In the genomic region with DNA sequence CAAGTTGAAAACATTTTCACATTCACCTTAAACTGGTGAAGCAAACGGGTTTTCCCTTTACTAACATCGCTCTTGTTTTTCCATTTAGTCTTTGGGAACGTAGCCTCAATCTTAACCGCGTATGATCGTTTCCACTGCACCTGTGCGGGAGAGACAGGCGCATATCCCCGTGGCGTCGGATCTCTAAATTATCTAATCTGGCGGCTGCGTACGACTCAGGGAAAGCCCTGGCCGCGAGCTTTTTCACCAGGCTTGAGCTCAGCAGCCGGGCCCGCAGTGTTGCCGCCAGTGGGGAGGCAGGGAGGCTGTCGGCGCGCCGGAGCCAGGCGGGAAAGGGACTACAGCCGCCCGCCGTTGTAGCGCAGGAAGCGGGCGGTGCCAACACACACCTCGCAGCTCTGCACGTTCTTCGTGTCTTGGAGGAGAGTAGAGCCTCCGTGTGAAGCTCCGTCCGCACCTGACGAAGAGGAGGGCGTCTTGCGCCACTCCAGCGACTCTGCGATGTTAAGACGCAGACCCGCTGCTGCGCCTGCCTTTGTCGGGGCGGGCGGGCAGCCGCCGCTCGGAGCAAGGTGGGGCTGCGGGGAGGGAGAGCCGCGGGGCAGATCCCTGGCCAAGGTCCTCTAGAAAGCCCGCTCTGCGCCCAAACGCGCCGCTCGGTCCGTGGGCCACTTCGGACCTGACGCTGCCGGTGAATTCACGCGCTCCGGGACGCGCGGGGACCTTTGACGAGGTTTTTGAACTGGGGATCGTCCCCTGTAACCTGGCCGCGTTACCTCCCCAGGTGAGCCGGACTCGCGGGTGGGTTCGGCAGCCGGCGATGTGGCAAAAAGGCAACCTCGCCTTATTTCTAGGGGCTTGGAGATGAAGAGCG, we compare ENCODE assay signal across 2 cellular contexts.
TF ChIP-seq lines count a peak whose summit lies in the region.

No MANE protein-coding gene starts in this region.

TF ChIP-seq in IMR-90, 13 proteins besides CTCF, POLR2A, EP300 and RAD21:
- TF ChIP-seq, protein P1, sequence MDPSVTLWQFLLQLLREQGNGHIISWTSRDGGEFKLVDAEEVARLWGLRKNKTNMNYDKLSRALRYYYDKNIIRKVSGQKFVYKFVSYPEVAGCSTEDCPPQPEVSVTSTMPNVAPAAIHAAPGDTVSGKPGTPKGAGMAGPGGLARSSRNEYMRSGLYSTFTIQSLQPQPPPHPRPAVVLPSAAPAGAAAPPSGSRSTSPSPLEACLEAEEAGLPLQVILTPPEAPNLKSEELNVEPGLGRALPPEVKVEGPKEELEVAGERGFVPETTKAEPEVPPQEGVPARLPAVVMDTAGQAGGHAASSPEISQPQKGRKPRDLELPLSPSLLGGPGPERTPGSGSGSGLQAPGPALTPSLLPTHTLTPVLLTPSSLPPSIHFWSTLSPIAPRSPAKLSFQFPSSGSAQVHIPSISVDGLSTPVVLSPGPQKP (IDR thresholded peaks at IDR 0.05; ENCODE audit: borderline replicate concordance, low read depth, low read length): no peak
- TF ChIP-seq CHD1 (IDR thresholded peaks at IDR 0.05; ENCODE audit: low read depth, low read length) (no peak), FOS (IDR thresholded peaks at IDR 0.05; ENCODE audit: low read depth, low read length) (no peak), RFX5 (IDR thresholded peaks at IDR 0.05; ENCODE audit: low read depth, low read length) (no peak), MXI1 (IDR thresholded peaks at IDR 0.05; ENCODE audit: borderline replicate concordance, low read depth, low read length) (no peak), MAFK (IDR thresholded peaks at IDR 0.05; ENCODE audit: low read depth, low read length) (no peak), SMC3 (IDR thresholded peaks at IDR 0.05; ENCODE audit: low read depth, low read length) (no peak), CEBPB (IDR thresholded peaks at IDR 0.05; ENCODE audit: low read depth, low read length) (no peak), MAZ (IDR thresholded peaks at IDR 0.05; ENCODE audit: borderline replicate concordance, low read depth, low read length) (no peak), NFE2L2 (IDR thresholded peaks at IDR 0.05; ENCODE audit: low read depth, low read length) (no peak), BHLHE40 (IDR thresholded peaks at IDR 0.05; ENCODE audit: low read depth, low read length) (no peak), RCOR1 (IDR thresholded peaks at IDR 0.05; ENCODE audit: insufficient replicate concordance, low read length) (no peak)
- TF ChIP-seq, protein P2, sequence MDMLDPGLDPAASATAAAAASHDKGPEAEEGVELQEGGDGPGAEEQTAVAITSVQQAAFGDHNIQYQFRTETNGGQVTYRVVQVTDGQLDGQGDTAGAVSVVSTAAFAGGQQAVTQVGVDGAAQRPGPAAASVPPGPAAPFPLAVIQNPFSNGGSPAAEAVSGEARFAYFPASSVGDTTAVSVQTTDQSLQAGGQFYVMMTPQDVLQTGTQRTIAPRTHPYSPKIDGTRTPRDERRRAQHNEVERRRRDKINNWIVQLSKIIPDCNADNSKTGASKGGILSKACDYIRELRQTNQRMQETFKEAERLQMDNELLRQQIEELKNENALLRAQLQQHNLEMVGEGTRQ (IDR thresholded peaks at IDR 0.05; ENCODE audit: low read depth, low read length): no peak

TF ChIP-seq in endothelial cell of umbilical vein, 7 proteins besides CTCF, POLR2A, EP300 and RAD21:
- TF ChIP-seq EZH2 (IDR thresholded peaks at IDR 0.05; ENCODE audit: borderline replicate concordance, low read depth, low read length, severe bottlenecking): peak; percentile 71
- no peak for TF ChIP-seq JUN (IDR thresholded peaks at IDR 0.05; ENCODE audit: borderline replicate concordance, insufficient read depth, insufficient read length, low read depth)
